In the genomic region with DNA sequence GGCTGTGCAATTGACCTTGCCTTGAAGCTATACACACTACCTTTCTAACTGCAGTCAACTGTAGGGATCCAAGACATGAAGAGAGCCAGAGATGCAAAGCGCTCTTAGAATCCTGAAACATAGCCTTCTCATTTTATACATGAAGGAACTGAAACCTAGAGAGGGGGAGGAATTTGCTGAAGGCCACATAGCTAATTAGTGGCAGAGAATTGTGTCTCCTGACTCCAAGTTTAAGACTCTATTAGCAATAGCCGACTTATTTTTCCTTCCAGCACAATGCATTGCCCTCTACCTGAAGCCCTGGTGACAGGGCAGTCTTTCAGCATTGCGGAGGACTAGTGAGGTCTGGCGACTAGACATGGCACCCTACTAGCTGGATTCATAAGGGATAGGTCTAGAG, we compare ENCODE assay signal across 35 cellular contexts.
"Had no signal": no experiment of that assay in that cellular context is flagged by ENCODE, and none has a peak within 500 bp of the region (broad histone marks: within the 10 kb centered on the region; RNA-seq: fewer than 3 reads in every experiment).

No MANE protein-coding gene starts in this region.

- H3K9me3 Mint-ChIP-seq: activated CD4-positive, alpha-beta T cell treated with anti-CD3 and anti-CD28 coated beads, Interleukin-2, amount 10 ng/mL, durations not matched to agents 24 days and 14 days; activated naive CD4-positive, alpha-beta T cell treated with anti-CD3 and anti-CD28 coated beads, Interleukin-2, amount 50 U/mL, for 24 hours; activated naive CD8-positive, alpha-beta T cell treated with anti-CD3 and anti-CD28 coated beads for 36 hours; activated T-helper 1 cell treated with anti-CD3 and anti-CD28 coated beads, Interleukin-12 subunit alpha, Interleukin-12 subunit beta, Interleukin-2, Interleukin-4 antibody, amounts not matched to agents 30 ng/mL and 10 ng/mL and 1 ng/mL, durations not matched to agents 14 hours and 24 hours and 36 hours had no signal

- H3K4me3 Mint-ChIP-seq: activated CD4-positive, alpha-beta memory T cell treated with anti-CD3 and anti-CD28 coated beads for 36 hours; activated CD4-positive, alpha-beta T cell treated with anti-CD3 and anti-CD28 coated beads for 36 hours; activated CD4-positive, alpha-beta T cell treated with anti-CD3 and anti-CD28 coated beads, Interleukin-2, amount 10 ng/mL, durations not matched to agents 24 days and 14 days; activated CD8-positive, alpha-beta memory T cell treated with anti-CD3 and anti-CD28 coated beads, Interleukin-2, amount 10 ng/mL, durations not matched to agents 7 days and 5 days; activated CD8-positive, alpha-beta T cell treated with anti-CD3 and anti-CD28 coated beads, Interleukin-2, amount 10 ng/mL, durations not matched to agents 7 days and 5 days; activated naive CD4-positive, alpha-beta T cell treated with anti-CD3 and anti-CD28 coated beads for 36 hours; activated naive CD4-positive, alpha-beta T cell treated with anti-CD3 and anti-CD28 coated beads, Interleukin-2, amount 50 U/mL, for 24 hours; activated naive CD8-positive, alpha-beta T cell treated with anti-CD3 and anti-CD28 coated beads for 36 hours; activated naive CD8-positive, alpha-beta T cell treated with anti-CD3 and anti-CD28 coated beads, Interleukin-2, amount 50 U/mL, for 24 hours; activated T-helper 1 cell treated with anti-CD3 and anti-CD28 coated beads, Interleukin-12 subunit alpha, Interleukin-12 subunit beta, Interleukin-2, Interleukin-4 antibody, amounts not matched to agents 30 ng/mL and 10 ng/mL and 1 ng/mL, durations not matched to agents 14 hours and 24 hours and 36 hours; effector memory CD8-positive, alpha-beta T cell; T-helper 17 cell; T-helper 2 cell treated with Interferon-gamma antibody and Interleukin-4, amounts not matched to agents 5 μg/mL and 100 μg/mL, for 36 hours had no signal

- H3K9me3 ChIP-seq: adrenal gland, body of pancreas, gastroesophageal sphincter had no signal

- H3K4me1 Mint-ChIP-seq: activated CD4-positive, alpha-beta T cell treated with anti-CD3 and anti-CD28 coated beads for 36 hours; activated CD4-positive, alpha-beta T cell treated with anti-CD3 and anti-CD28 coated beads, Interleukin-2, amount 10 ng/mL, durations not matched to agents 24 days and 14 days; activated CD8-positive, alpha-beta memory T cell treated with anti-CD3 and anti-CD28 coated beads, Interleukin-2, amount 10 ng/mL, durations not matched to agents 7 days and 5 days; activated naive CD4-positive, alpha-beta T cell treated with anti-CD3 and anti-CD28 coated beads, Interleukin-2, amount 50 U/mL, for 24 hours; activated naive CD8-positive, alpha-beta T cell treated with anti-CD3 and anti-CD28 coated beads for 36 hours; activated naive CD8-positive, alpha-beta T cell treated with anti-CD3 and anti-CD28 coated beads, Interleukin-2, amount 50 U/mL, for 24 hours; T-helper 17 cell had no signal

- H3K27me3 Mint-ChIP-seq: activated CD4-positive, alpha-beta memory T cell treated with anti-CD3 and anti-CD28 coated beads for 36 hours; activated CD4-positive, alpha-beta T cell treated with anti-CD3 and anti-CD28 coated beads for 36 hours; activated CD4-positive, alpha-beta T cell treated with anti-CD3 and anti-CD28 coated beads, Interleukin-2, amount 10 ng/mL, durations not matched to agents 24 days and 14 days; activated CD8-positive, alpha-beta memory T cell treated with anti-CD3 and anti-CD28 coated beads, Interleukin-2, amount 10 ng/mL, durations not matched to agents 7 days and 5 days; activated naive CD4-positive, alpha-beta T cell treated with anti-CD3 and anti-CD28 coated beads, Interleukin-2, amount 50 U/mL, for 24 hours; activated naive CD8-positive, alpha-beta T cell treated with anti-CD3 and anti-CD28 coated beads for 36 hours; activated naive CD8-positive, alpha-beta T cell treated with anti-CD3 and anti-CD28 coated beads, Interleukin-2, amount 50 U/mL, for 24 hours; effector memory CD8-positive, alpha-beta T cell; T-helper 17 cell had no signal

- DNase-seq: activated CD4-positive, alpha-beta memory T cell treated with anti-CD3 and anti-CD28 coated beads for 36 hours; activated CD4-positive, alpha-beta T cell treated with anti-CD3 and anti-CD28 coated beads for 36 hours; activated CD4-positive, alpha-beta T cell treated with anti-CD3 and anti-CD28 coated beads, Interleukin-2, amount 10 ng/mL, durations not matched to agents 24 days and 14 days; activated CD4-positive, CD25-positive, alpha-beta regulatory T cell; activated CD4-positive, CD25-positive, alpha-beta regulatory T cell treated with anti-CD3 and anti-CD28 coated beads, Interleukin-2, amount 50 U/mL, for 72 hours; activated CD8-positive, alpha-beta memory T cell treated with anti-CD3 and anti-CD28 coated beads, Interleukin-2, amount 10 ng/mL, durations not matched to agents 7 days and 5 days; activated CD8-positive, alpha-beta memory T cell treated with anti-CD3 and anti-CD28 coated beads, Interleukin-2, amount 50 U/mL, for 4 hours; activated CD8-positive, alpha-beta T cell treated with anti-CD3 and anti-CD28 coated beads, Interleukin-2, amount 10 ng/mL, durations not matched to agents 7 days and 5 days; activated effector memory CD4-positive, alpha-beta T cell treated with anti-CD3 and anti-CD28 coated beads, Interleukin-2, amount 50 U/mL, for 16 hours; activated naive CD4-positive, alpha-beta T cell treated with anti-CD3 and anti-CD28 coated beads for 36 hours; activated naive CD8-positive, alpha-beta T cell treated with anti-CD3 and anti-CD28 coated beads for 36 hours; activated naive CD8-positive, alpha-beta T cell treated with anti-CD3 and anti-CD28 coated beads, Interleukin-2, amount 50 U/mL, for 24 hours; activated T-cell treated with anti-CD3 and anti-CD28 coated beads, Interleukin-2, amount 50 U/mL, for 1 hour; activated T-cell treated with anti-CD3 and anti-CD28 coated beads, Interleukin-2, amount 50 U/mL, for 48 hours; adrenal gland; amygdala; aorta; body of pancreas; caudate nucleus; cortex of kidney; dermis blood vessel endothelial cell; effector CD4-positive, alpha-beta T cell; effector memory CD8-positive, alpha-beta T cell; erythroblast; foreskin melanocyte; head of caudate nucleus; T-helper 17 cell; T1000 had no signal

- H3K36me3 ChIP-seq: adrenal gland, esophagus muscularis mucosa, gastroesophageal sphincter had no signal

- H3K4me3 ChIP-seq: adrenal gland, body of pancreas, esophagus muscularis mucosa, gastroesophageal sphincter had no signal

- H3K36me3 Mint-ChIP-seq: activated CD4-positive, alpha-beta memory T cell treated with anti-CD3 and anti-CD28 coated beads for 36 hours; activated CD8-positive, alpha-beta memory T cell treated with anti-CD3 and anti-CD28 coated beads, Interleukin-2, amount 10 ng/mL, durations not matched to agents 7 days and 5 days; activated naive CD4-positive, alpha-beta T cell treated with anti-CD3 and anti-CD28 coated beads, Interleukin-2, amount 50 U/mL, for 24 hours; activated naive CD8-positive, alpha-beta T cell treated with anti-CD3 and anti-CD28 coated beads for 36 hours had no signal

- H3K27ac ChIP-seq: adrenal gland, body of pancreas, esophagus muscularis mucosa, gastroesophageal sphincter had no signal

- FAIRE-seq: colon had no signal

- H3K27ac Mint-ChIP-seq: activated CD4-positive, alpha-beta memory T cell treated with anti-CD3 and anti-CD28 coated beads for 36 hours; activated CD4-positive, alpha-beta T cell treated with anti-CD3 and anti-CD28 coated beads for 36 hours; activated CD4-positive, alpha-beta T cell treated with anti-CD3 and anti-CD28 coated beads, Interleukin-2, amount 10 ng/mL, durations not matched to agents 24 days and 14 days; activated CD8-positive, alpha-beta memory T cell treated with anti-CD3 and anti-CD28 coated beads, Interleukin-2, amount 10 ng/mL, durations not matched to agents 7 days and 5 days; activated CD8-positive, alpha-beta T cell treated with anti-CD3 and anti-CD28 coated beads, Interleukin-2, amount 10 ng/mL, durations not matched to agents 7 days and 5 days; activated naive CD4-positive, alpha-beta T cell treated with anti-CD3 and anti-CD28 coated beads for 36 hours; activated naive CD4-positive, alpha-beta T cell treated with anti-CD3 and anti-CD28 coated beads, Interleukin-2, amount 50 U/mL, for 24 hours; activated naive CD8-positive, alpha-beta T cell treated with anti-CD3 and anti-CD28 coated beads for 36 hours; activated naive CD8-positive, alpha-beta T cell treated with anti-CD3 and anti-CD28 coated beads, Interleukin-2, amount 50 U/mL, for 24 hours; activated T-helper 1 cell treated with anti-CD3 and anti-CD28 coated beads, Interleukin-12 subunit alpha, Interleukin-12 subunit beta, Interleukin-2, Interleukin-4 antibody, amounts not matched to agents 30 ng/mL and 10 ng/mL and 1 ng/mL, durations not matched to agents 14 hours and 24 hours and 36 hours; activated T-helper 2 cell treated with anti-CD3 and anti-CD28 coated beads, Interferon-gamma antibody, Interleukin-2, Interleukin-4, amounts not matched to agents 10 μg/mL and 5 μg/mL and 100 μg/mL, durations not matched to agents 14 hours and 24 hours and 36 hours; effector memory CD8-positive, alpha-beta T cell; T-helper 17 cell; T-helper 2 cell treated with Interferon-gamma antibody and Interleukin-4, amounts not matched to agents 5 μg/mL and 100 μg/mL, for 36 hours had no signal

- H3K27me3 ChIP-seq: adrenal gland, body of pancreas, esophagus muscularis mucosa, gastroesophageal sphincter had no signal

- H3K4me1 ChIP-seq: adrenal gland, body of pancreas, esophagus muscularis mucosa, gastroesophageal sphincter had no signal

- ATAC-seq: activated CD4-positive, alpha-beta T cell treated with anti-CD3 and anti-CD28 coated beads for 36 hours; activated CD8-positive, alpha-beta memory T cell treated with anti-CD3 and anti-CD28 coated beads, Interleukin-2, amount 10 ng/mL, durations not matched to agents 7 days and 5 days; activated CD8-positive, alpha-beta T cell treated with anti-CD3 and anti-CD28 coated beads, Interleukin-2, amount 10 ng/mL, durations not matched to agents 7 days and 5 days; activated naive CD8-positive, alpha-beta T cell treated with anti-CD3 and anti-CD28 coated beads, Interleukin-2, amount 50 U/mL, for 24 hours; body of pancreas; effector memory CD8-positive, alpha-beta T cell; gastroesophageal sphincter; T-helper 17 cell had no signal
